8 cellular contexts compared by ENCODE assay signal in genomic region chr1:231420959-231421615, GRCh38. TPM values are rescaled to one million over a fixed set of nuclear protein-coding genes. Genes with fewer than 3 reads are reported as not detected.
DNase-seq lines count a peak whose midpoint lies in the region; ATAC-seq lines count a peak whose summit lies in the region.

No MANE protein-coding gene starts in this region.

- H3K9me3 ChIP-seq in esophagus (ENCODE audit: control insufficient read depth in 2 of 2, insufficient read depth in 1 of 2, low read depth in 1 of 2, low read length in 1 of 2), result no peaks in the 10 kb centered on the region
- no peaks in the 10 kb centered on the region for H3K9me3 ChIP-seq in muscle layer of duodenum (ENCODE audit: control insufficient read depth in 1 of 2, low read length in 2 of 2)

- H3K4me1 ChIP-seq in esophagus (ENCODE audit: control insufficient read depth in 2 of 2, insufficient read depth in 2 of 2, low read length in 1 of 2) (no peaks in the 10 kb centered on the region), muscle layer of duodenum (ENCODE audit: control insufficient read depth in 1 of 2, insufficient read depth in 2 of 2, low read length in 2 of 2) (peaks cover 17 to 45% of the 10 kb centered on the region in 2 donors)

- peak overlapping the region; percentile 77 to 85 for H3K4me3 ChIP-seq in esophagus (ENCODE audit: low read depth in 1 of 2, low read length in 2 of 2)
- H3K4me3 ChIP-seq in muscle layer of duodenum (ENCODE audit: low read depth in 1 of 2, low read length in 2 of 2), result peak overlapping the region; percentile 91 to 98

- H3K27me3 ChIP-seq in esophagus (ENCODE audit: control insufficient read depth in 1 of 2, insufficient read depth in 2 of 2, low read length in 2 of 2) (no peaks in the 10 kb centered on the region), muscle layer of duodenum (ENCODE audit: low read depth, low read length) (no peaks in the 10 kb centered on the region)

- peak; percentile 8 for ATAC-seq in GM18502 (IDR thresholded peaks at IDR 0.05; ENCODE audit: poor library complexity, unreplicated experiment)
- ATAC-seq in HG02623 (IDR thresholded peaks at IDR 0.05; ENCODE audit: unreplicated experiment), result peak; percentile 6
- ATAC-seq in GM18873 (IDR thresholded peaks at IDR 0.05; ENCODE audit: low FRiP score, unreplicated experiment), result no peak

- H3K36me3 ChIP-seq in esophagus (ENCODE audit: control insufficient read depth in 2 of 2, insufficient read depth in 2 of 2, low read length in 1 of 2), result no peaks in the 10 kb centered on the region
- H3K36me3 ChIP-seq in muscle layer of duodenum (ENCODE audit: control insufficient read depth in 1 of 2, insufficient read depth in 2 of 2, low read length in 2 of 2), result no peaks in the 10 kb centered on the region

- WGBS in esophagus, 2 donors, result 0% methylated on average over 57 to 71 of the region's 71 CpGs

- H3K27ac ChIP-seq in esophagus (ENCODE audit: low read depth in 2 of 2, low read length in 1 of 2), result peak overlapping the region; percentile 98 to 100
- H3K27ac ChIP-seq in muscle layer of duodenum (ENCODE audit: low read length), result peak overlapping the region; percentile 90

- peak; percentile 36 for DNase-seq in NCI-H2227 treated with DMSO at 0.1 percent for 48 hours (lab: John Stamatoyannopoulos, UW)
- DNase-seq in activated T-cell treated with anti-CD3 and anti-CD28 coated beads for 24 hours (ENCODE audit: low read depth), result peak; percentile 9
- peak; percentile 40 for DNase-seq in superior temporal gyrus (ENCODE audit: extremely low spot score)

RNA-seq across cellular contexts. Expression of gene EGLN1, which starts 1.0 kb away (rescaled TPM):
- polyA plus RNA-seq in esophagus, result 10 to 100 TPM in 1 of 2 donors, 1 to 10 TPM in 1; 8.7 to 12.5 TPM
